8 cellular contexts compared by ENCODE assay signal in genomic region chr21:8377093-8377841, GRCh38.
DNase-seq lines count a peak whose midpoint lies in the region; ATAC-seq, FAIRE-seq and TF ChIP-seq lines count a peak whose summit lies in the region.
"Not testable (repeated sequence)": the region's sequence is repeated elsewhere in the genome, so short reads cannot be mapped to it uniquely, and the experiment has no call there.

No MANE protein-coding gene starts in this region.

- not testable (repeated sequence) for DNase-seq in A549 (ENCODE audit: low read depth in 1 of 2, low spot score in 1 of 2); Right ventricle myocardium inferior (ENCODE audit: missing footprints); natural killer cell

- TF ChIP-seq CTCF in A549 (IDR thresholded peaks at IDR 0.05); natural killer cell (IDR thresholded peaks at IDR 0.05): not testable (repeated sequence)

- TF ChIP-seq POLR2A in A549 (IDR thresholded peaks at IDR 0.05; ENCODE audit: low read length), result not testable (repeated sequence)

- not testable (repeated sequence) for H3K27me3 Mint-ChIP-seq in natural killer cell (ENCODE audit: low read depth in 2 of 2)

- not testable (repeated sequence) for H3K4me1 ChIP-seq in A549

- TF ChIP-seq RAD21 in A549 (conservative IDR thresholded peaks at IDR 0.05 in 1 of 2, IDR thresholded peaks at IDR 0.05 in 1 of 2), result not testable (repeated sequence)

- not testable (repeated sequence) for TF ChIP-seq EP300 in A549 (IDR thresholded peaks at IDR 0.05)

- H3K36me3 Mint-ChIP-seq in natural killer cell, result not testable (repeated sequence)

- not testable (repeated sequence) for H3K4me3 ChIP-seq in A549

- POLR2A ChIA-PET in A549 (lab: Yijun Ruan, JAX), result not testable (repeated sequence)

- H3K27ac Mint-ChIP-seq in natural killer cell, result not testable (repeated sequence)

- ATAC-seq in A549 (peak; percentile 87 to 90), GM19035 (IDR thresholded peaks at IDR 0.05; ENCODE audit: unreplicated experiment) (peak; percentile 66), GM21576 (IDR thresholded peaks at IDR 0.05; ENCODE audit: unreplicated experiment) (peak; percentile 57), HG02884 (IDR thresholded peaks at IDR 0.05; ENCODE audit: unreplicated experiment) (peak; percentile 59), HG03378 (IDR thresholded peaks at IDR 0.05; ENCODE audit: unreplicated experiment) (peak; percentile 64), Right ventricle myocardium inferior (peak; percentile 50), natural killer cell (peak; percentile 39 to 51 (median 43))
- ATAC-seq in activated CD4-positive, CD25-positive, alpha-beta regulatory T cell treated with anti-CD3 and anti-CD28 coated beads, Interleukin-2, amount 50 U/mL, for 24 hours, result peak; percentile 69 to 77

- not testable (repeated sequence) for FAIRE-seq in A549 (lab: Jason Lieb, UNC)

- CTCF ChIA-PET in A549 (lab: Yijun Ruan, JAX), result not testable (repeated sequence)

- WGBS in A549 (ENCODE audit: missing lambda C conversion rate), result no CpG with 5 or more reads among the region's 22 CpGs

- H3K27ac ChIP-seq in A549, result not testable (repeated sequence)

- H3K4me1 Mint-ChIP-seq in natural killer cell, result not testable (repeated sequence)

- H3K9me3 ChIP-seq in A549, result not testable (repeated sequence)

- H3K4me3 Mint-ChIP-seq in natural killer cell, result not testable (repeated sequence)

- H3K4me2 ChIP-seq in A549, result not testable (repeated sequence)

- H3K9me3 Mint-ChIP-seq in natural killer cell, result not testable (repeated sequence)

- intact Hi-C loops in Right ventricle myocardium inferior (cut with DNase I); natural killer cell (cut with micrococcal nuclease): not testable (repeated sequence)
